ENCODE assay signal across 22 cellular contexts in genomic region chr20:64242003-64242796, GRCh38. TPM values are rescaled to one million over a fixed set of nuclear protein-coding genes. Genes with fewer than 3 reads are reported as not detected.
DNase-seq lines count a peak whose midpoint lies in the region; ATAC-seq and TF ChIP-seq lines count a peak whose summit lies in the region.
"Had no signal": no experiment of that assay in that cellular context is flagged by ENCODE, and none has a peak within 500 bp of the region (broad histone marks: within the 10 kb centered on the region; RNA-seq: fewer than 3 reads in every experiment).

No MANE protein-coding gene starts in this region.

- BruUV-seq in IMR-90 (replicated peaks; lab: Mats Ljungman, UMichigan): no TSS peak

- H3K36me3 ChIP-seq in IMR-90 (ENCODE audit: control insufficient read depth, insufficient read depth, low read length): no peaks in the 10 kb centered on the region
- H3K36me3 ChIP-seq: brain microvascular endothelial cell, WERI-Rb-1 had no signal

- CTCF ChIA-PET in IMR-90 (lab: Yijun Ruan, JAX): no interaction called here

- H3K27ac ChIP-seq in IMR-90 (ENCODE audit: insufficient read depth, low read length): no peak overlapping the region
- H3K27ac ChIP-seq: 22Rv1, brain microvascular endothelial cell, WERI-Rb-1 had no signal

- no peak overlapping the region for H3K23ac ChIP-seq in IMR-90 (ENCODE audit: low read depth, low read length)

- TF ChIP-seq POLR2A in IMR-90 (IDR thresholded peaks at IDR 0.05; ENCODE audit: low read depth, low read length): no peak

- H3K4me2 ChIP-seq in IMR-90 (ENCODE audit: low read depth, low read length): no peak overlapping the region
- H3K4me2 ChIP-seq: GM23338 had no signal

- peaks cover 40% of the 10 kb centered on the region for H3K27me3 ChIP-seq in IMR-90 (ENCODE audit: control insufficient read depth, insufficient read depth, low read length)

- no peaks in the 10 kb centered on the region for H4K20me1 ChIP-seq in IMR-90 (ENCODE audit: insufficient read depth, low read length)

- no peaks in the 10 kb centered on the region for H3K79me1 ChIP-seq in IMR-90 (ENCODE audit: low read depth in 1 of 2, low read length in 2 of 2)

- ATAC-seq in IMR-90 (ENCODE audit: low read depth): no peak
- ATAC-seq in left lobe of liver: no peak
- ATAC-seq in GM18867 (IDR thresholded peaks at IDR 0.05; ENCODE audit: unreplicated experiment): no peak
- ATAC-seq: GM23338; Panc1; stimulated activated effector memory CD8-positive, alpha-beta T cell treated with anti-CD3 and anti-CD28 coated beads, Interleukin-12 subunit alpha, Interleukin-12 subunit beta, amount 100 ng/mL, for 72 hours had no signal

- H2BK15ac ChIP-seq in IMR-90 (ENCODE audit: low read depth, low read length): no peak overlapping the region

- no CpG with 5 or more reads among the region's 19 CpGs for WGBS in IMR-90 (ENCODE audit: extremely low coverage in 2 of 2, insufficient read length in 1 of 2), 2 experiments

- dilution Hi-C loops in IMR-90 (cut with HindIII; ENCODE audit: low sequenced_read_pairs, unreplicated experiment): no loop called here

- no peak overlapping the region for H4K91ac ChIP-seq in IMR-90 (ENCODE audit: insufficient read depth, low read depth, low read length)

- peak; percentile 7 for DNase-seq in activated CD8-positive, alpha-beta memory T cell treated with anti-CD3 and anti-CD28 coated beads, Interleukin-2, amount 50 U/mL, for 48 hours
- DNase-seq in activated CD8-positive, alpha-beta memory T cell treated with anti-CD3 and anti-CD28 coated beads, Interleukin-2, amount 50 U/mL, for 4 hours: no peak
- DNase-seq in IMR-90 (no peak), left lobe of liver (ENCODE audit: low spot score) (peak; percentile 40), posterior vena cava (ENCODE audit: low spot score) (peak; percentile 20), T-helper 1 cell (no peak), SW 1271 (lab: John Stamatoyannopoulos, UW) (no peak)
- DNase-seq: activated CD4-positive, alpha-beta T cell treated with anti-CD3 and anti-CD28 coated beads for 4 hours; amniotic stem cell; brain microvascular endothelial cell; DMS79; mesendoderm; NCI-H2107; NCI-H748 treated with DMSO at 0.1 percent for 48 hours; stimulated activated CD4-positive, alpha-beta T cell treated with anti-CD3 and anti-CD28 coated beads, Interleukin-15, amount 100 ng/mL, for 24 hours; T1000; WERI-Rb-1 had no signal

- TF ChIP-seq CTCF in IMR-90 (conservative IDR thresholded peaks at IDR 0.05; ENCODE audit: low read depth, low read length): no peak

- no peak overlapping the region for H2BK20ac ChIP-seq in IMR-90 (ENCODE audit: low read depth, low read length)

- H2BK5ac ChIP-seq in IMR-90 (ENCODE audit: low read depth, low read length, poor library complexity, severe bottlenecking): no peak overlapping the region

- in situ Hi-C loops in IMR-90 (cut with MboI; ENCODE audit: low sequenced_read_pairs): no loop called here

- no peaks in the 10 kb centered on the region for H3K9me3 ChIP-seq in IMR-90 (ENCODE audit: control insufficient read depth, insufficient read depth, low read length)

- H3K9ac ChIP-seq in IMR-90 (ENCODE audit: low read depth, low read length): no peak overlapping the region

- H3K14ac ChIP-seq in IMR-90 (replicated peaks; ENCODE audit: low read depth, low read length): no peak overlapping the region

- H3K4me3 ChIP-seq in IMR-90 (ENCODE audit: insufficient read depth, low read depth, low read length): no peak overlapping the region
- H3K4me3 ChIP-seq: GM23338 had no signal

- H2BK120ac ChIP-seq in IMR-90 (ENCODE audit: low read depth, low read length): no peak overlapping the region

- H3K56ac ChIP-seq in IMR-90 (ENCODE audit: extremely low read depth, insufficient read depth, low read length): no peak overlapping the region

- no peaks in the 10 kb centered on the region for H3K9me1 ChIP-seq in IMR-90 (ENCODE audit: insufficient read depth, low read length)

- H3K4ac ChIP-seq in IMR-90 (ENCODE audit: low read depth, low read length): no peak overlapping the region

- no peak overlapping the region for H2AK9ac ChIP-seq in IMR-90 (replicated peaks; ENCODE audit: low read depth, low read length, poor library complexity)

- H4K5ac ChIP-seq in IMR-90 (ENCODE audit: low read depth, low read length): no peak overlapping the region

- intact Hi-C loops in IMR-90 (cut with micrococcal nuclease) (no loop called here), posterior vena cava (cut with DNase I) (no loop called here)

- no peaks in the 10 kb centered on the region for H3K4me1 ChIP-seq in IMR-90 (ENCODE audit: control insufficient read depth, insufficient read depth, low read length)

- no peak overlapping the region for H4K8ac ChIP-seq in IMR-90 (ENCODE audit: low read depth in 2 of 2, low read length in 2 of 2)

- peak overlapping the region; percentile 41 for H2AFZ ChIP-seq in IMR-90 (replicated peaks; ENCODE audit: low read length, poor library complexity)
- H2AFZ ChIP-seq: GM23338 had no signal

- no peak overlapping the region for H2AK5ac ChIP-seq in IMR-90 (ENCODE audit: low read depth, low read length)

- TF ChIP-seq RAD21 in IMR-90 (IDR thresholded peaks at IDR 0.05; ENCODE audit: low read length): no peak

- H3K18ac ChIP-seq in IMR-90 (ENCODE audit: low read depth, low read length): no peak overlapping the region

- POLR2A ChIA-PET in IMR-90 (lab: Charles Lee; ENCODE audit: unreplicated experiment): no interaction called here

TF ChIP-seq in IMR-90, 13 proteins besides CTCF, POLR2A, EP300 and RAD21:
- TF ChIP-seq MAZ (IDR thresholded peaks at IDR 0.05; ENCODE audit: borderline replicate concordance, low read depth, low read length) (no peak), CEBPB (IDR thresholded peaks at IDR 0.05; ENCODE audit: low read depth, low read length) (no peak), ELK1 (IDR thresholded peaks at IDR 0.05; ENCODE audit: borderline replicate concordance, low read depth, low read length) (no peak), CHD1 (IDR thresholded peaks at IDR 0.05; ENCODE audit: low read depth, low read length) (no peak), BHLHE40 (IDR thresholded peaks at IDR 0.05; ENCODE audit: low read depth, low read length) (no peak), NFE2L2 (IDR thresholded peaks at IDR 0.05; ENCODE audit: low read depth, low read length) (no peak), SMC3 (IDR thresholded peaks at IDR 0.05; ENCODE audit: low read depth, low read length) (no peak), RCOR1 (IDR thresholded peaks at IDR 0.05; ENCODE audit: insufficient replicate concordance, low read length) (no peak), FOS (IDR thresholded peaks at IDR 0.05; ENCODE audit: low read depth, low read length) (no peak), USF2 (IDR thresholded peaks at IDR 0.05; ENCODE audit: low read depth, low read length) (no peak), RFX5 (IDR thresholded peaks at IDR 0.05; ENCODE audit: low read depth, low read length) (no peak), MXI1 (IDR thresholded peaks at IDR 0.05; ENCODE audit: borderline replicate concordance, low read depth, low read length) (no peak), MAFK (IDR thresholded peaks at IDR 0.05; ENCODE audit: low read depth, low read length) (no peak)

RNA-seq across cellular contexts. Expression of gene PCMTD2, which starts 13.3 kb away (rescaled TPM):
- total RNA-seq in IMR-90 (2012; rRNA removed): 28.3 and 30.3 TPM in 2 replicates
- polyA plus RNA-seq in IMR-90 (2012; rRNA removed): 20.2 and 23.6 TPM in 2 replicates
- 14.9 and 15.2 TPM in 2 replicates for polyA plus RNA-seq in IMR-90 (2012; cell fraction: cytosol; rRNA removed)
- polyA plus RNA-seq in IMR-90 (2012; cell fraction: nucleus; rRNA removed; ENCODE audit: low replicate concordance): 27.5 and 126 TPM in 2 replicates
- total RNA-seq in left lobe of liver: 29.3 TPM
- 10 to 100 TPM; 25.1 to 27.0 TPM for total RNA-seq in posterior vena cava

Comparison
In these comparisons a context has a peak if more than half of its experiments do, and no peak if none do; other contexts are left out.
1. DNase-seq: peak in activated CD8-positive, alpha-beta memory T cell treated with anti-CD3 and anti-CD28 coated beads, Interleukin-2, amount 50 U/mL, for 48 hours (single experiment), left lobe of liver (single experiment) and posterior vena cava (single experiment); none in activated CD8-positive, alpha-beta memory T cell treated with anti-CD3 and anti-CD28 coated beads, Interleukin-2, amount 50 U/mL, for 4 hours (single experiment), IMR-90 (single experiment), T-helper 1 cell (0 of 5) and SW 1271 (0 of 2).